ENCODE assay signal across 19 cellular contexts in genomic region chr17:68302666-68303065, GRCh38. TPM values are rescaled to one million over a fixed set of nuclear protein-coding genes. Genes with fewer than 3 reads are reported as not detected.
DNase-seq lines count a peak whose midpoint lies in the region; TF ChIP-seq lines count a peak whose summit lies in the region.
"Had no signal": no experiment of that assay in that cellular context is flagged by ENCODE, and none has a peak within 500 bp of the region (broad histone marks: within the 10 kb centered on the region; RNA-seq: fewer than 3 reads in every experiment).

No MANE protein-coding gene starts in this region.

- H3K36me3 Mint-ChIP-seq in brain: peaks cover 17% of the 10 kb centered on the region

- no peaks in the 10 kb centered on the region for H3K9me2 ChIP-seq in MM.1S (replicated peaks; ENCODE audit: insufficient read depth, low read length)

- H2AFZ ChIP-seq in MM.1S (ENCODE audit: low read length): no peak overlapping the region

- H4K20me1 ChIP-seq in MM.1S (ENCODE audit: insufficient read depth, low read length): no peaks in the 10 kb centered on the region

- H3K4me2 ChIP-seq in MM.1S (ENCODE audit: low read depth, low read length): no peak overlapping the region

- no peak overlapping the region for H3K4me3 Mint-ChIP-seq in brain
- H3K4me3 Mint-ChIP-seq: activated T-cell treated with anti-CD3 and anti-CD28 coated beads, Interleukin-2, amount 50 U/mL, for 24 hours; stimulated activated naive CD8-positive, alpha-beta T cell treated with anti-CD3 and anti-CD28 coated beads, Interleukin-15, Interleukin-2, amounts not matched to agents 100 ng/mL and 50 ng/mL, for 24 hours had no signal

- H3F3A ChIP-seq in MM.1S (ENCODE audit: insufficient read depth, low read length): no peaks in the 10 kb centered on the region

- peaks cover 14% of the 10 kb centered on the region for H3K4me1 Mint-ChIP-seq in brain

- peaks cover 23 to 36% of the 10 kb centered on the region in 2 experiments for H3K4me1 ChIP-seq in neutrophil (ENCODE audit: control insufficient read depth in 1 of 2, insufficient read depth in 1 of 2, low read depth in 1 of 2, low read length in 1 of 2)
- no peaks in the 10 kb centered on the region for H3K4me1 ChIP-seq in MM.1S (ENCODE audit: low read length)
- H3K4me1 ChIP-seq: right atrium auricular region, tibial artery had no signal

- H3K27ac Mint-ChIP-seq in brain: peak overlapping the region in 4 of 5 experiments; percentile 23 to 75 (median 46)
- H3K27ac Mint-ChIP-seq: activated T-cell treated with anti-CD3 and anti-CD28 coated beads, Interleukin-2, amount 50 U/mL, for 24 hours; stimulated activated naive CD8-positive, alpha-beta T cell treated with anti-CD3 and anti-CD28 coated beads, Interleukin-15, Interleukin-2, amounts not matched to agents 100 ng/mL and 50 ng/mL, for 24 hours had no signal

- H3K9me3 ChIP-seq in neutrophil: no peaks in the 10 kb centered on the region
- no peaks in the 10 kb centered on the region for H3K9me3 ChIP-seq in MM.1S (replicated peaks; ENCODE audit: insufficient read depth, low read length)
- H3K9me3 ChIP-seq: heart left ventricle, right atrium auricular region, tibial artery had no signal

- peak overlapping the region; percentile 54 for H3K27ac ChIP-seq in neutrophil
- H3K27ac ChIP-seq in MM.1S (ENCODE audit: low read length): no peak overlapping the region
- H3K27ac ChIP-seq: cardiac muscle cell, right atrium auricular region, tibial artery had no signal

- H3K9me3 Mint-ChIP-seq in brain: peaks cover 0 to 10% (median 0%) of the 10 kb centered on the region in 5 experiments
- H3K9me3 Mint-ChIP-seq: activated T-cell treated with anti-CD3 and anti-CD28 coated beads, Interleukin-2, amount 50 U/mL, for 24 hours; stimulated activated naive CD8-positive, alpha-beta T cell treated with anti-CD3 and anti-CD28 coated beads, Interleukin-15, Interleukin-2, amounts not matched to agents 100 ng/mL and 50 ng/mL, for 24 hours had no signal

- no peak for TF ChIP-seq CTCF in brain (conservative IDR thresholded peaks at IDR 0.05)
- no peak for TF ChIP-seq CTCF in neutrophil (IDR thresholded peaks at IDR 0.05)
- TF ChIP-seq CTCF in MM.1S (IDR thresholded peaks at IDR 0.05; ENCODE audit: low read length): no peak

- no peaks in the 10 kb centered on the region for H3K79me2 ChIP-seq in MM.1S (ENCODE audit: low read length)

- no peaks in the 10 kb centered on the region for H3K27me3 Mint-ChIP-seq in brain
- H3K27me3 Mint-ChIP-seq: activated T-cell treated with anti-CD3 and anti-CD28 coated beads, Interleukin-2, amount 50 U/mL, for 24 hours; stimulated activated naive CD8-positive, alpha-beta T cell treated with anti-CD3 and anti-CD28 coated beads, Interleukin-15, Interleukin-2, amounts not matched to agents 100 ng/mL and 50 ng/mL, for 24 hours had no signal

- H3K27me3 ChIP-seq in neutrophil: no peaks in the 10 kb centered on the region
- H3K27me3 ChIP-seq in MM.1S (replicated peaks; ENCODE audit: insufficient read depth, low read length): no peaks in the 10 kb centered on the region
- H3K27me3 ChIP-seq: cardiac muscle cell, dorsolateral prefrontal cortex, heart left ventricle, right atrium auricular region, tibial artery had no signal

- H3K9ac ChIP-seq in MM.1S (ENCODE audit: low read length): no peak overlapping the region

- no peaks in the 10 kb centered on the region for H3K36me3 ChIP-seq in neutrophil
- H3K36me3 ChIP-seq in MM.1S (replicated peaks; ENCODE audit: insufficient read depth, low read length): no peaks in the 10 kb centered on the region
- H3K36me3 ChIP-seq: cardiac muscle cell, heart left ventricle, right atrium auricular region, tibial artery had no signal

- DNase-seq in COLO668 (lab: John Stamatoyannopoulos, UW; ENCODE audit: unreplicated experiment): peak; percentile 19
- DNase-seq in NCI-H146 treated with DMSO at 0.1 percent for 48 hours (lab: John Stamatoyannopoulos, UW; ENCODE audit: unreplicated experiment): peak; percentile 14
- no peak for DNase-seq in MM.1S
- DNase-seq in NCI-H1105 treated with DMSO at 0.1 percent for 48 hours (lab: John Stamatoyannopoulos, UW): no peak
- DNase-seq in NCI-H187 treated with DMSO at 0.1 percent for 48 hours (lab: John Stamatoyannopoulos, UW): no peak
- DNase-seq: activated CD8-positive, alpha-beta memory T cell treated with anti-CD3 and anti-CD28 coated beads for 24 hours; activated naive CD4-positive, alpha-beta T cell; activated T-cell treated with anti-CD3 and anti-CD28 coated beads, Interleukin-2, amount 50 U/mL, for 24 hours; dorsolateral prefrontal cortex; heart left ventricle; NCI-H1436; stimulated activated CD4-positive, alpha-beta T cell treated with anti-CD3 and anti-CD28 coated beads, Interleukin-12 subunit alpha, Interleukin-12 subunit beta, amount 100 ng/mL, for 4 hours; stimulated activated CD4-positive, alpha-beta T cell treated with anti-CD3 and anti-CD28 coated beads, Interleukin-4, amount 100 ng/mL, for 4 hours; tibial artery had no signal

- no peak overlapping the region for H3K4me3 ChIP-seq in neutrophil (ENCODE audit: low read depth in 1 of 2, low read length in 1 of 2)
- H3K4me3 ChIP-seq in MM.1S (ENCODE audit: low read length): no peak overlapping the region
- H3K4me3 ChIP-seq: cardiac muscle cell, dorsolateral prefrontal cortex, heart left ventricle, right atrium auricular region, tibial artery had no signal

RNA-seq across cellular contexts. Expression of gene ARSG, which starts 11.4 kb away (rescaled TPM):
- polyA plus RNA-seq in brain (ENCODE audit: insufficient read depth, low read depth, low replicate concordance): 5.5 TPM

RNA-seq across cellular contexts. Expression of gene SLC16A6, which starts 11.7 kb away (rescaled TPM):
- polyA plus RNA-seq in brain (ENCODE audit: insufficient read depth, low read depth, low replicate concordance): 1.5 TPM
- polyA plus RNA-seq: cardiac muscle cell had no signal

RNA-seq across cellular contexts. Expression of gene AMZ2, which starts 54.8 kb away (rescaled TPM):
- 142 TPM for polyA plus RNA-seq in brain (ENCODE audit: insufficient read depth, low read depth, low replicate concordance)

Comparison
In these comparisons a context has a peak if more than half of its experiments do, and no peak if none do; other contexts are left out.
1. DNase-seq: peak in COLO668 (single experiment) and NCI-H146 treated with DMSO at 0.1 percent for 48 hours (single experiment); none in MM.1S (single experiment), NCI-H1105 treated with DMSO at 0.1 percent for 48 hours (single experiment) and NCI-H187 treated with DMSO at 0.1 percent for 48 hours (single experiment).